Comparison of ENCODE assay signal across 1 cellular context in the genomic region with DNA sequence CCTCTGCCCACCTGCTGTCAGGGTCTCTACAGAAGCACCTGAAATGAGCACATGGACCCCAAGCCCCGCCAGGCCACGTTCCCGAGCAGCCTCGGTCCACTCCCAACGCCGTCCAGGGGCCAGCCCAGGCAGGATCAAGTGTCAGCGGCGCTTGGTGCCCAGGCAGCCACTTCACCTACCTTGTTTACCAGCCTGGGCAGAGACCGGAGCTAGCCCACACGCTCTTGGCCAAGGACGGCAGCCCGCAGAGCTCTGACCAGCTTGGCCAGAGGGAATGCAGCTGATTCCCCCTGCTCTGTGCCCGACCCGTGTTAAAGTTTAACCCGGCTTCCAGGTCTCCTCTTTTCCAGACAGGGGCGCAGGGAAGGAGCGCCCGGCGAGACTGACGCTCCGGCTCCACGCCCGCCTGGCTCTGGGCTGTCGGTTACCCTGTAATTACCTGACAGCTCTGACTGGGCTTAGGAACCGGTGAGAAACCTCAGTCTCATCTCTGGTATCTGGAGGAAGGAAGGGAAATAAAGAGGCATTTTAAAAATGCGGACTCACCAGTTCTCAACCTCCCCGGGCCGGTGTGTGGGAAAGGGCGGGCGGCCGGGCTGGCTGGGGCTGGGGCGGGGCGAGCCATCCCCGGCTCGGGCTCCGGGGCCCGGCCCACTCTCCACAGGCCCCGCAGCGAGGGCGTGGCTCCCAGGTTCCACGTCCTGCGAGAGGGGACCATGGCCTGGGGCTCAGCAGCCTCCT.
TF ChIP-seq lines count a peak whose summit lies in the region.

No MANE protein-coding gene starts in this region.

TF ChIP-seq in HepG2, 621 proteins besides CTCF, POLR2A, EP300 and RAD21 (continued from another document and continues in another):
- TF ChIP-seq, protein P1, sequence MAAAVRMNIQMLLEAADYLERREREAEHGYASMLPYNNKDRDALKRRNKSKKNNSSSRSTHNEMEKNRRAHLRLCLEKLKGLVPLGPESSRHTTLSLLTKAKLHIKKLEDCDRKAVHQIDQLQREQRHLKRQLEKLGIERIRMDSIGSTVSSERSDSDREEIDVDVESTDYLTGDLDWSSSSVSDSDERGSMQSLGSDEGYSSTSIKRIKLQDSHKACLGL (CRISPR knock-in tag; IDR thresholded peaks at IDR 0.05), result peak; percentile 88; the same call in 1 of the 2 replicates
- peak; percentile 90; the same call in 1 of the 2 replicates for TF ChIP-seq HNRNPUL1 (IDR thresholded peaks at IDR 0.05; ENCODE audit: low read depth, low read length)
- TF ChIP-seq, protein P2, sequence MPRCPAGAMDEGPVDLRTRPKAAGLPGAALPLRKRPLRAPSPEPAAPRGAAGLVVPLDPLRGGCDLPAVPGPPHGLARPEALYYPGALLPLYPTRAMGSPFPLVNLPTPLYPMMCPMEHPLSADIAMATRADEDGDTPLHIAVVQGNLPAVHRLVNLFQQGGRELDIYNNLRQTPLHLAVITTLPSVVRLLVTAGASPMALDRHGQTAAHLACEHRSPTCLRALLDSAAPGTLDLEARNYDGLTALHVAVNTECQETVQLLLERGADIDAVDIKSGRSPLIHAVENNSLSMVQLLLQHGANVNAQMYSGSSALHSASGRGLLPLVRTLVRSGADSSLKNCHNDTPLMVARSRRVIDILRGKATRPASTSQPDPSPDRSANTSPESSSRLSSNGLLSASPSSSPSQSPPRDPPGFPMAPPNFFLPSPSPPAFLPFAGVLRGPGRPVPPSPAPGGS (CRISPR knock-in tag; IDR thresholded peaks at IDR 0.05), result 0 out of 2 replicates have a peak, but pooled peaks have one; percentile 50
- peak; percentile 75 for TF ChIP-seq GZF1 (CRISPR knock-in tag; IDR thresholded peaks at IDR 0.05)
- TF ChIP-seq, protein P3, sequence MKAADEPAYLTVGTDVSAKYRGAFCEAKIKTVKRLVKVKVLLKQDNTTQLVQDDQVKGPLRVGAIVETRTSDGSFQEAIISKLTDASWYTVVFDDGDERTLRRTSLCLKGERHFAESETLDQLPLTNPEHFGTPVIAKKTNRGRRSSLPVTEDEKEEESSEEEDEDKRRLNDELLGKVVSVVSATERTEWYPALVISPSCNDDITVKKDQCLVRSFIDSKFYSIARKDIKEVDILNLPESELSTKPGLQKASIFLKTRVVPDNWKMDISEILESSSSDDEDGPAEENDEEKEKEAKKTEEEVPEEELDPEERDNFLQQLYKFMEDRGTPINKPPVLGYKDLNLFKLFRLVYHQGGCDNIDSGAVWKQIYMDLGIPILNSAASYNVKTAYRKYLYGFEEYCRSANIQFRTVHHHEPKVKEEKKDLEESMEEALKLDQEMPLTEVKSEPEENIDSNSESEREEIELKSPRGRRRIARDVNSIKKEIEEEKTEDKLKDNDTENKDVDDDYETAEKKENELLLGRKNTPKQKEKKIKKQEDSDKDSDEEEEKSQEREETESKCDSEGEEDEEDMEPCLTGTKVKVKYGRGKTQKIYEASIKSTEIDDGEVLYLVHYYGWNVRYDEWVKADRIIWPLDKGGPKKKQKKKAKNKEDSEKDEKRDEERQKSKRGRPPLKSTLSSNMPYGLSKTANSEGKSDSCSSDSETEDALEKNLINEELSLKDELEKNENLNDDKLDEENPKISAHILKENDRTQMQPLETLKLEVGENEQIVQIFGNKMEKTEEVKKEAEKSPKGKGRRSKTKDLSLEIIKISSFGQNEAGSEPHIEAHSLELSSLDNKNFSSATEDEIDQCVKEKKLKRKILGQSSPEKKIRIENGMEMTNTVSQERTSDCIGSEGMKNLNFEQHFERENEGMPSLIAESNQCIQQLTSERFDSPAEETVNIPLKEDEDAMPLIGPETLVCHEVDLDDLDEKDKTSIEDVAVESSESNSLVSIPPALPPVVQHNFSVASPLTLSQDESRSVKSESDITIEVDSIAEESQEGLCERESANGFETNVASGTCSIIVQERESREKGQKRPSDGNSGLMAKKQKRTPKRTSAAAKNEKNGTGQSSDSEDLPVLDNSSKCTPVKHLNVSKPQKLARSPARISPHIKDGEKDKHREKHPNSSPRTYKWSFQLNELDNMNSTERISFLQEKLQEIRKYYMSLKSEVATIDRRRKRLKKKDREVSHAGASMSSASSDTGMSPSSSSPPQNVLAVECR (CRISPR knock-in tag; IDR thresholded peaks at IDR 0.05; ENCODE audit: borderline replicate concordance), result peak; percentile 95
- peak; percentile 50; the same call in 1 of the 2 replicates for TF ChIP-seq HMG20A (CRISPR knock-in tag; IDR thresholded peaks at IDR 0.05; ENCODE audit: borderline replicate concordance)
- peak; percentile 76; the same call in 1 of the 3 replicates for TF ChIP-seq MXI1 (IDR thresholded peaks at IDR 0.05; ENCODE audit: borderline replicate concordance, low read depth, low read length)
- no peak for TF ChIP-seq ZNF337 (CRISPR knock-in tag; IDR thresholded peaks at IDR 0.05; ENCODE audit: borderline replicate concordance, low read depth)
- TF ChIP-seq, protein P4, sequence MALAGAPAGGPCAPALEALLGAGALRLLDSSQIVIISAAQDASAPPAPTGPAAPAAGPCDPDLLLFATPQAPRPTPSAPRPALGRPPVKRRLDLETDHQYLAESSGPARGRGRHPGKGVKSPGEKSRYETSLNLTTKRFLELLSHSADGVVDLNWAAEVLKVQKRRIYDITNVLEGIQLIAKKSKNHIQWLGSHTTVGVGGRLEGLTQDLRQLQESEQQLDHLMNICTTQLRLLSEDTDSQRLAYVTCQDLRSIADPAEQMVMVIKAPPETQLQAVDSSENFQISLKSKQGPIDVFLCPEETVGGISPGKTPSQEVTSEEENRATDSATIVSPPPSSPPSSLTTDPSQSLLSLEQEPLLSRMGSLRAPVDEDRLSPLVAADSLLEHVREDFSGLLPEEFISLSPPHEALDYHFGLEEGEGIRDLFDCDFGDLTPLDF (CRISPR knock-in tag; IDR thresholded peaks at IDR 0.05), result no peak
- TF ChIP-seq ZNF629 (CRISPR knock-in tag; conservative IDR thresholded peaks at IDR 0.05), result peak; percentile 4; the same call in 1 of the 2 replicates
- TF ChIP-seq SMC3 (IDR thresholded peaks at IDR 0.05; ENCODE audit: low read length), result 0 out of 2 replicates have a peak, but pooled peaks have one; percentile 15
- no peak for TF ChIP-seq ZFP36L1 (CRISPR knock-in tag; IDR thresholded peaks at IDR 0.05)
- TF ChIP-seq ZNF317 (CRISPR knock-in tag; IDR thresholded peaks at IDR 0.05), result peak; percentile 82; the same call in 1 of the 2 replicates
- TF ChIP-seq ZNF891 (CRISPR knock-in tag; IDR thresholded peaks at IDR 0.05), result peak; percentile 69
- TF ChIP-seq, protein P5, sequence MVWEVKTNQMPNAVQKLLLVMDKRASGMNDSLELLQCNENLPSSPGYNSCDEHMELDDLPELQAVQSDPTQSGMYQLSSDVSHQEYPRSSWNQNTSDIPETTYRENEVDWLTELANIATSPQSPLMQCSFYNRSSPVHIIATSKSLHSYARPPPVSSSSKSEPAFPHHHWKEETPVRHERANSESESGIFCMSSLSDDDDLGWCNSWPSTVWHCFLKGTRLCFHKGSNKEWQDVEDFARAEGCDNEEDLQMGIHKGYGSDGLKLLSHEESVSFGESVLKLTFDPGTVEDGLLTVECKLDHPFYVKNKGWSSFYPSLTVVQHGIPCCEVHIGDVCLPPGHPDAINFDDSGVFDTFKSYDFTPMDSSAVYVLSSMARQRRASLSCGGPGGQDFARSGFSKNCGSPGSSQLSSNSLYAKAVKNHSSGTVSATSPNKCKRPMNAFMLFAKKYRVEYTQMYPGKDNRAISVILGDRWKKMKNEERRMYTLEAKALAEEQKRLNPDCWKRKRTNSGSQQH (CRISPR knock-in tag; IDR thresholded peaks at IDR 0.05; ENCODE audit: low read depth), result 0 out of 2 replicates have a peak, but pooled peaks have one; percentile 41
- TF ChIP-seq, protein P6, sequence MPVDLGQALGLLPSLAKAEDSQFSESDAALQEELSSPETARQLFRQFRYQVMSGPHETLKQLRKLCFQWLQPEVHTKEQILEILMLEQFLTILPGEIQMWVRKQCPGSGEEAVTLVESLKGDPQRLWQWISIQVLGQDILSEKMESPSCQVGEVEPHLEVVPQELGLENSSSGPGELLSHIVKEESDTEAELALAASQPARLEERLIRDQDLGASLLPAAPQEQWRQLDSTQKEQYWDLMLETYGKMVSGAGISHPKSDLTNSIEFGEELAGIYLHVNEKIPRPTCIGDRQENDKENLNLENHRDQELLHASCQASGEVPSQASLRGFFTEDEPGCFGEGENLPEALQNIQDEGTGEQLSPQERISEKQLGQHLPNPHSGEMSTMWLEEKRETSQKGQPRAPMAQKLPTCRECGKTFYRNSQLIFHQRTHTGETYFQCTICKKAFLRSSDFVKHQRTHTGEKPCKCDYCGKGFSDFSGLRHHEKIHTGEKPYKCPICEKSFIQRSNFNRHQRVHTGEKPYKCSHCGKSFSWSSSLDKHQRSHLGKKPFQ (CRISPR knock-in tag; IDR thresholded peaks at IDR 0.05; ENCODE audit: insufficient replicate concordance), result peak; percentile 75
- TF ChIP-seq CBX5 (CRISPR knock-in tag; IDR thresholded peaks at IDR 0.05; ENCODE audit: borderline replicate concordance), result peak; percentile 75; the same call in 1 of the 2 replicates
- TF ChIP-seq NR2F2 (IDR thresholded peaks at IDR 0.05; ENCODE audit: borderline replicate concordance, low read depth), result 0 out of 2 replicates have a peak, but pooled peaks have one; percentile 13
- TF ChIP-seq ZNF225 (CRISPR knock-in tag; IDR thresholded peaks at IDR 0.05), result peak; percentile 9; the same call in 1 of the 2 replicates
- TF ChIP-seq, protein P7, sequence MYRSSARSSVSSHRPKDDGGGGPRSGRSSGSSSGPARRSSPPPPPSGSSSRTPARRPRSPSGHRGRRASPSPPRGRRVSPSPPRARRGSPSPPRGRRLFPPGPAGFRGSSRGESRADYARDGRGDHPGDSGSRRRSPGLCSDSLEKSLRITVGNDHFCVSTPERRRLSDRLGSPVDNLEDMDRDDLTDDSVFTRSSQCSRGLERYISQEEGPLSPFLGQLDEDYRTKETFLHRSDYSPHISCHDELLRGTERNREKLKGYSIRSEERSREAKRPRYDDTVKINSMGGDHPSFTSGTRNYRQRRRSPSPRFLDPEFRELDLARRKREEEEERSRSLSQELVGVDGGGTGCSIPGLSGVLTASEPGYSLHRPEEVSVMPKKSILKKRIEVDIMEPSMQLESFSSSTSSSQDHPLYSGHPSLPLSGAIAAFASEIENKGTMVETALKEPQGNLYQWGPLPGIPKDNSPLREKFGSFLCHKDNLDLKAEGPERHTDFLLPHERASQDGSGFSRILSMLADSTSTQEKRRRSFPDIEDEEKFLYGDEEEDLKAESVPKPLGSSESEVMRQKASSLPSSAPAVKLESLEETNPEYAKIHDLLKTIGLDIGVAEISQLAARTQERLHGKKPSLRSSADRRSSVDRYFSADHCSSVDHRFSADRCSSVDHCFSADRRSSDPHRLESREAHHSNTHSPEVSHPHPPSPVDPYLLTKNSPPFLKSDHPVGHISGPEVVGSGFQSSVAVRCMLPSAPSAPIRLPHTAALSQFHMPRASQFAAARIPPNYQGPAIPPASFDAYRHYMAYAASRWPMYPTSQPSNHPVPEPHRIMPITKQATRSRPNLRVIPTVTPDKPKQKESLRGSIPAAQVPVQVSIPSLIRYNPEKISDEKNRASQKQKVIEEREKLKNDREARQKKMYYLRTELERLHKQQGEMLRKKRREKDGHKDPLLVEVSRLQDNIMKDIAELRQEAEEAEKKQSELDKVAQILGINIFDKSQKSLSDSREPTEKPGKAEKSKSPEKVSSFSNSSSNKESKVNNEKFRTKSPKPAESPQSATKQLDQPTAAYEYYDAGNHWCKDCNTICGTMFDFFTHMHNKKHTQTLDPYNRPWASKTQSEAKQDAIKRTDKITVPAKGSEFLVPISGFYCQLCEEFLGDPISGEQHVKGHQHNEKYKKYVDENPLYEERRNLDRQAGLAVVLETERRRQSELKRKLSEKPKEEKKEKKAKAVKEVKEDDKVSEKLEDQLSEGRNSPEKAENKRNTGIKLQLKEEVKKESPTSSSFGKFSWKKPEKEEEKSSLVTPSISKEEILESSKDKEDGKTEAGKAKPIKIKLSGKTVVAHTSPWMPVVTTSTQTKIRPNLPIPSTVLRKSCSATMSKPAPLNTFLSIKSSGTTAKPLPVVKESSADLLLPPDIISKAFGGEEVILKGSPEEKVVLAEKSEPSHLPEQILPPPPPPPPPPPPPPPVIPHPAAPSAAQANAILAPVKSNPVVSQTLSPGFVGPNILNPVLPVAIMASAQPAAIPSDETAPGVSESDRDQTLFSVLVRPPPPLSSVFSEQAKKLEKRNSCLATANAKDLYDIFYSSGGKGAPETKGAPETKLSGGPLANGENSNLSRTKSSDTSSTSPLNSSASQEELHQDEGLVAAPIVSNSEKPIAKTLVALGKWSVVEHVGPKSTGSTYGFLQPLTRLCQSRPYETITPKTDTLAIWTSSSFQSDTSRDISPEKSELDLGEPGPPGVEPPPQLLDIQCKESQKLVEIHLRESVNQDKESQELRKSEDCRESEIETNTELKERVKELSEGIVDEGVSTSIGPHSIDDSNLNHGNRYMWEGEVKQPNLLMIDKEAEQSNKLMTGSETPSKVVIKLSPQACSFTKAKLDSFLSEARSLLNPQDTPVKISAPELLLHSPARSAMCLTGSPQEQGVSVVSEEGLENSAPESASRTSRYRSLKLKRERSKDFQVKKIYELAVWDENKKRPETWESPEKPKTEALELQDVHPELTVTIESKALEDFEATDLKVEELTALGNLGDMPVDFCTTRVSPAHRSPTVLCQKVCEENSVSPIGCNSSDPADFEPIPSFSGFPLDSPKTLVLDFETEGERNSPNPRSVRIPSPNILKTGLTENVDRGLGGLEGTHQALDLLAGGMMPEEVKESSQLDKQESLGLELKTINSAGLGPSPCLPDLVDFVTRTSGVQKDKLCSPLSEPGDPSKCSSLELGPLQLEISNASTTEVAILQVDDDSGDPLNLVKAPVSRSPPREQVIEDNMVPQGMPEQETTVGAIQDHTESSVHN (CRISPR knock-in tag; IDR thresholded peaks at IDR 0.05), result peak; percentile 71; the same call in 1 of the 2 replicates
- peak; percentile 61; the same call in 1 of the 2 replicates for TF ChIP-seq ETV5 (CRISPR knock-in tag; IDR thresholded peaks at IDR 0.05; ENCODE audit: borderline replicate concordance)
